14 cellular contexts compared by ENCODE assay signal in the genomic region with DNA sequence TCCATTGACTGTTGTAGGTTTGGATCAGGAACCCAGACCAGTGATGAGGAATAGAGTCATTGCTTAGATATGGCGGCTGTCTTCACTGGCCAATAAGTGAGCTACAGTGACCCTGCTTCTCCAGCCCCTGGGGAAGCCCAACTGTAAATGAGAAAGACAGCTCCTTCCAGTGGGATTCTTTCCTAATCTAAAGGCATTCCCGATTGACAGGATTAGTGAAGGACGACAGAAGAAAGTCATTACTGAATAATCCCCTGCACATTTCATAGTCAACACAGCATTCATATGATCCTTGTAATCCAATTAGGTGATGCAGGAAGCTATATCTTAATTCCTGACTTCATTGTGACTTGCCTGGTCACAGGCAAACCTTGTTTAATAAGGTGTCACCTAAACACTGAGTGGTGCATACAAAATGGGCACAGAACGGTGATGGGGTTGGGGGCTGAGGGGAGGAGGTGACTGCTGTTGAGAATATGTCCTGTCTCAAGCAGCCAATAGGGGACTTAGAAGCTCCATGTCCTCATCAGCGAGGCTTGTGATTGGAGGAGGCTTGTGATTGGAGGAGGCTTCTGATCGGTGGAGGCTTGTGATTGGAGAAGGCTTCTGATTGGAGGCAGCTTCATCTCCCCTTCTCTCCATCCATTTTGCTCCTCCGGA.
"Had no signal": no experiment of that assay in that cellular context is flagged by ENCODE, and none has a peak within 500 bp of the region (broad histone marks: within the 10 kb centered on the region; RNA-seq: fewer than 3 reads in every experiment).

No MANE protein-coding gene starts in this region.

- H3K27ac ChIP-seq: brain microvascular endothelial cell, foreskin keratinocyte, neutrophil, tibial nerve had no signal

- H3K27me3 ChIP-seq: brain microvascular endothelial cell, esophagus squamous epithelium, foreskin keratinocyte, neutrophil, tibial nerve had no signal

- ATAC-seq: naive thymus-derived CD4-positive, alpha-beta T cell; right cardiac atrium; stimulated activated effector memory CD8-positive, alpha-beta T cell treated with anti-CD3 and anti-CD28 coated beads, Interleukin-12 subunit alpha, Interleukin-12 subunit beta, amount 100 ng/mL, for 72 hours had no signal

- H3K36me3 Mint-ChIP-seq: stimulated activated effector memory CD8-positive, alpha-beta T cell treated with anti-CD3 and anti-CD28 coated beads, Interleukin-12 subunit alpha, Interleukin-12 subunit beta, amount 100 ng/mL, for 72 hours had no signal

- H3K9me3 Mint-ChIP-seq: activated B cell treated with CpG ODN at 0.5 μM for 24 hours; activated naive CD8-positive, alpha-beta T cell treated with anti-CD3 and anti-CD28 coated beads for 36 hours; stimulated activated effector memory CD8-positive, alpha-beta T cell treated with anti-CD3 and anti-CD28 coated beads, Interleukin-12 subunit alpha, Interleukin-12 subunit beta, amount 100 ng/mL, for 72 hours had no signal

- H3K4me3 ChIP-seq: esophagus squamous epithelium, tibial nerve had no signal

- H3K9me3 ChIP-seq: esophagus squamous epithelium, neutrophil, tibial nerve had no signal

- DNase-seq: activated B cell treated with CpG ODN at 0.5 μM for 24 hours; activated CD4-positive, alpha-beta T cell treated with anti-CD3 and anti-CD28 coated beads, Interleukin-2, amount 10 ng/mL, durations not matched to agents 7 days and 5 days; activated effector memory CD4-positive, alpha-beta T cell treated with anti-CD3 and anti-CD28 coated beads, Interleukin-2, amount 50 U/mL, for 16 hours; activated naive CD8-positive, alpha-beta T cell treated with anti-CD3 and anti-CD28 coated beads for 36 hours; activated T-cell treated with anti-CD3 and anti-CD28 coated beads, Interleukin-2, amount 50 U/mL, for 1 hour; brain microvascular endothelial cell; esophagus squamous epithelium; head of caudate nucleus; naive thymus-derived CD4-positive, alpha-beta T cell; right cardiac atrium had no signal

- H3K36me3 ChIP-seq: brain microvascular endothelial cell, esophagus squamous epithelium, neutrophil had no signal

- H3K4me3 Mint-ChIP-seq: activated B cell treated with CpG ODN at 0.5 μM for 24 hours; activated CD4-positive, alpha-beta T cell treated with anti-CD3 and anti-CD28 coated beads, Interleukin-2, amount 10 ng/mL, durations not matched to agents 7 days and 5 days; activated naive CD8-positive, alpha-beta T cell treated with anti-CD3 and anti-CD28 coated beads for 36 hours; naive thymus-derived CD4-positive, alpha-beta T cell; stimulated activated effector memory CD8-positive, alpha-beta T cell treated with anti-CD3 and anti-CD28 coated beads, Interleukin-12 subunit alpha, Interleukin-12 subunit beta, amount 100 ng/mL, for 72 hours had no signal

- H3K27ac Mint-ChIP-seq: activated B cell treated with CpG ODN at 0.5 μM for 24 hours; activated naive CD8-positive, alpha-beta T cell treated with anti-CD3 and anti-CD28 coated beads for 36 hours; stimulated activated effector memory CD8-positive, alpha-beta T cell treated with anti-CD3 and anti-CD28 coated beads, Interleukin-12 subunit alpha, Interleukin-12 subunit beta, amount 100 ng/mL, for 72 hours had no signal

- H3K27me3 Mint-ChIP-seq: activated B cell treated with CpG ODN at 0.5 μM for 24 hours; activated CD4-positive, alpha-beta T cell treated with anti-CD3 and anti-CD28 coated beads, Interleukin-2, amount 10 ng/mL, durations not matched to agents 7 days and 5 days; activated naive CD8-positive, alpha-beta T cell treated with anti-CD3 and anti-CD28 coated beads for 36 hours; naive thymus-derived CD4-positive, alpha-beta T cell had no signal
